ENCODE assay signal across 13 cellular contexts in genomic region chr10:91642831-91643692, GRCh38. TPM values are rescaled to one million over a fixed set of nuclear protein-coding genes. Genes with fewer than 3 reads are reported as not detected.
DNase-seq lines count a peak whose midpoint lies in the region; ATAC-seq and TF ChIP-seq lines count a peak whose summit lies in the region.
"Had no signal": no experiment of that assay in that cellular context is flagged by ENCODE, and none has a peak within 500 bp of the region (broad histone marks: within the 10 kb centered on the region; RNA-seq: fewer than 3 reads in every experiment).

No MANE protein-coding gene starts in this region.

- H3K4me1 Mint-ChIP-seq in stimulated activated effector memory CD8-positive, alpha-beta T cell treated with anti-CD3 and anti-CD28 coated beads, Interleukin-12 subunit alpha, Interleukin-12 subunit beta, amount 100 ng/mL, for 72 hours, result no peaks in the 10 kb centered on the region
- no peaks in the 10 kb centered on the region for H3K4me1 Mint-ChIP-seq in type B pancreatic cell (ENCODE audit: unreplicated experiment)
- no peaks in the 10 kb centered on the region for H3K4me1 Mint-ChIP-seq in activated CD8-positive, alpha-beta T cell treated with anti-CD3 and anti-CD28 coated beads, Interleukin-2, amount 10 ng/mL, durations not matched to agents 7 days and 5 days (ENCODE audit: low read depth)
- H3K4me1 Mint-ChIP-seq: CD14-positive monocyte had no signal

- TF ChIP-seq CTCF in fibroblast of lung (conservative IDR thresholded peaks at IDR 0.05 in 1 of 2, IDR thresholded peaks at IDR 0.05 in 1 of 2; ENCODE audit: low read depth in 1 of 2, low read length in 2 of 2), result no peak
- TF ChIP-seq CTCF in type B pancreatic cell (conservative IDR thresholded peaks at IDR 0.05), result no peak

- no peaks in the 10 kb centered on the region for H4K20me1 ChIP-seq in fibroblast of lung (ENCODE audit: control insufficient read depth, extremely low read depth, insufficient read depth, low read length)

- H3K4me2 ChIP-seq in fibroblast of lung (ENCODE audit: extremely low read depth, insufficient read depth, low read length), result no peak overlapping the region

- H3K27ac Mint-ChIP-seq in stimulated activated effector memory CD8-positive, alpha-beta T cell treated with anti-CD3 and anti-CD28 coated beads, Interleukin-12 subunit alpha, Interleukin-12 subunit beta, amount 100 ng/mL, for 72 hours, result no peak overlapping the region
- H3K27ac Mint-ChIP-seq in type B pancreatic cell, result no peak overlapping the region
- no peak overlapping the region for H3K27ac Mint-ChIP-seq in activated CD8-positive, alpha-beta T cell treated with anti-CD3 and anti-CD28 coated beads, Interleukin-2, amount 10 ng/mL, durations not matched to agents 7 days and 5 days
- H3K27ac Mint-ChIP-seq: CD14-positive monocyte had no signal

- ATAC-seq in SK-N-SH treated with all-trans-retinoic acid at 6 μM for 48 hours, result peak; percentile 20; the same call in 2 of the 3 replicates
- peak; percentile 63 for ATAC-seq in stimulated activated effector memory CD8-positive, alpha-beta T cell treated with anti-CD3 and anti-CD28 coated beads, Interleukin-12 subunit alpha, Interleukin-12 subunit beta, amount 100 ng/mL, for 72 hours
- ATAC-seq in HG03135 (IDR thresholded peaks at IDR 0.05; ENCODE audit: unreplicated experiment), result no peak
- no peak for ATAC-seq in activated CD8-positive, alpha-beta T cell treated with anti-CD3 and anti-CD28 coated beads, Interleukin-2, amount 10 ng/mL, durations not matched to agents 7 days and 5 days
- ATAC-seq: mucosa of descending colon, pancreas had no signal

- POLR2A ChIA-PET in activated CD8-positive, alpha-beta T cell treated with anti-CD3 and anti-CD28 coated beads, Interleukin-2, amount 10 ng/mL, durations not matched to agents 7 days and 5 days (lab: Charles Lee), result no interaction called here

- H3K27me3 Mint-ChIP-seq in type B pancreatic cell, result peaks cover 24% of the 10 kb centered on the region
- peaks cover 28% of the 10 kb centered on the region for H3K27me3 Mint-ChIP-seq in activated CD8-positive, alpha-beta T cell treated with anti-CD3 and anti-CD28 coated beads, Interleukin-2, amount 10 ng/mL, durations not matched to agents 7 days and 5 days (ENCODE audit: low read depth)

- H2AFZ ChIP-seq in fibroblast of lung (ENCODE audit: low read length), result no peak overlapping the region

- H3K79me2 ChIP-seq in fibroblast of lung (ENCODE audit: control insufficient read depth, insufficient read depth, low read length), result no peaks in the 10 kb centered on the region

- no peaks in the 10 kb centered on the region for H3K4me1 ChIP-seq in fibroblast of lung (ENCODE audit: control insufficient read depth, extremely low read depth, insufficient read depth, low read length)
- H3K4me1 ChIP-seq: pancreas, SJCRH30 had no signal

- H3K9me3 ChIP-seq in fibroblast of lung (ENCODE audit: control insufficient read depth, insufficient read depth, low read depth, low read length), result no peaks in the 10 kb centered on the region
- H3K9me3 ChIP-seq: mucosa of descending colon, pancreas, SJCRH30 had no signal

- H3K27me3 ChIP-seq in fibroblast of lung (ENCODE audit: control insufficient read depth, insufficient read depth, low read length), result no peaks in the 10 kb centered on the region
- H3K27me3 ChIP-seq: pancreas, SJCRH30 had no signal

- H3K9me3 Mint-ChIP-seq in stimulated activated effector memory CD8-positive, alpha-beta T cell treated with anti-CD3 and anti-CD28 coated beads, Interleukin-12 subunit alpha, Interleukin-12 subunit beta, amount 100 ng/mL, for 72 hours, result no peaks in the 10 kb centered on the region
- peaks cover 6% of the 10 kb centered on the region for H3K9me3 Mint-ChIP-seq in type B pancreatic cell
- H3K9me3 Mint-ChIP-seq in activated CD8-positive, alpha-beta T cell treated with anti-CD3 and anti-CD28 coated beads, Interleukin-2, amount 10 ng/mL, durations not matched to agents 7 days and 5 days (ENCODE audit: insufficient read depth), result no peaks in the 10 kb centered on the region

- H3K36me3 Mint-ChIP-seq in stimulated activated effector memory CD8-positive, alpha-beta T cell treated with anti-CD3 and anti-CD28 coated beads, Interleukin-12 subunit alpha, Interleukin-12 subunit beta, amount 100 ng/mL, for 72 hours, result no peaks in the 10 kb centered on the region
- no peaks in the 10 kb centered on the region for H3K36me3 Mint-ChIP-seq in type B pancreatic cell
- no peaks in the 10 kb centered on the region for H3K36me3 Mint-ChIP-seq in activated CD8-positive, alpha-beta T cell treated with anti-CD3 and anti-CD28 coated beads, Interleukin-2, amount 10 ng/mL, durations not matched to agents 7 days and 5 days (ENCODE audit: low read depth)
- H3K36me3 Mint-ChIP-seq: CD14-positive monocyte had no signal

- H3K27ac ChIP-seq in fibroblast of lung (ENCODE audit: insufficient read depth, low read length), result no peak overlapping the region
- H3K27ac ChIP-seq: pancreas, SJCRH30 had no signal

- H3K36me3 ChIP-seq in fibroblast of lung (ENCODE audit: control insufficient read depth, insufficient read depth, low read length), result no peaks in the 10 kb centered on the region
- H3K36me3 ChIP-seq: pancreas, SJCRH30 had no signal

- no peak overlapping the region for H3K4me3 ChIP-seq in fibroblast of lung (replicated peaks in 1 of 4; ENCODE audit: control extremely low read depth in 1 of 4, insufficient read depth in 1 of 4, low read depth in 3 of 4, low read length in 4 of 4)
- H3K4me3 ChIP-seq: mucosa of descending colon, pancreas, SJCRH30 had no signal

- H3K4me3 Mint-ChIP-seq in stimulated activated effector memory CD8-positive, alpha-beta T cell treated with anti-CD3 and anti-CD28 coated beads, Interleukin-12 subunit alpha, Interleukin-12 subunit beta, amount 100 ng/mL, for 72 hours, result no peak overlapping the region
- H3K4me3 Mint-ChIP-seq in type B pancreatic cell, result no peak overlapping the region
- H3K4me3 Mint-ChIP-seq in activated CD8-positive, alpha-beta T cell treated with anti-CD3 and anti-CD28 coated beads, Interleukin-2, amount 10 ng/mL, durations not matched to agents 7 days and 5 days, result no peak overlapping the region
- H3K4me3 Mint-ChIP-seq: CD14-positive monocyte had no signal

- H3K9ac ChIP-seq in fibroblast of lung (ENCODE audit: insufficient read depth, low read length), result no peak overlapping the region

- DNase-seq in HS-5 (ENCODE audit: low read depth) (peak; percentile 71), fibroblast of lung (ENCODE audit: low read depth in 2 of 2) (peak; percentile 45 to 62), type B pancreatic cell (ENCODE audit: extremely low spot score, unreplicated experiment) (no peak)
- no peak for DNase-seq in stimulated activated effector memory CD8-positive, alpha-beta T cell treated with anti-CD3 and anti-CD28 coated beads, Interleukin-12 subunit alpha, Interleukin-12 subunit beta, amount 100 ng/mL, for 72 hours (ENCODE audit: low spot score in 2 of 2)
- no peak for DNase-seq in activated CD8-positive, alpha-beta T cell treated with anti-CD3 and anti-CD28 coated beads, Interleukin-2, amount 10 ng/mL, durations not matched to agents 7 days and 5 days
- DNase-seq: activated CD4-positive, alpha-beta T cell treated with anti-CD3 and anti-CD28 coated beads, Interleukin-2, amount 50 U/mL, for 48 hours; NCI-H1092; pancreas; SJCRH30 had no signal

- CTCF ChIA-PET in activated CD8-positive, alpha-beta T cell treated with anti-CD3 and anti-CD28 coated beads, Interleukin-2, amount 10 ng/mL, durations not matched to agents 7 days and 5 days (lab: Charles Lee), result interaction anchor here (1.7 kb wide), 1 partner anchor 8 kb away, joined by 8 read pairs; no protein-coding TSS in a partner anchor

TF ChIP-seq in SK-N-SH treated with all-trans-retinoic acid at 6 μM for 48 hours, 23 proteins besides CTCF, POLR2A, EP300 and RAD21 (continues in another document):
- no peak for TF ChIP-seq BACH2 (CRISPR knock-in tag; IDR thresholded peaks at IDR 0.05; ENCODE audit: borderline replicate concordance)
- no peak for TF ChIP-seq ZNF8 (CRISPR knock-in tag; IDR thresholded peaks at IDR 0.05)
- no peak for TF ChIP-seq TSHZ2 (CRISPR knock-in tag; IDR thresholded peaks at IDR 0.05)

RNA-seq across cellular contexts. Expression of gene PPP1R3C, which starts 10.2 kb away (rescaled TPM):
- total RNA-seq in fibroblast of lung, result 94.5 and 125 TPM in 2 replicates
- polyA plus RNA-seq in fibroblast of lung, result 25.0 and 67.8 TPM in 2 replicates
- polyA plus RNA-seq in fibroblast of lung (2012), result 22.3 and 47.5 TPM in 2 replicates
- polyA minus RNA-seq in fibroblast of lung (ENCODE audit: low replicate concordance), result 26.6 and 47.5 TPM in 2 replicates
- 5.4 and 7.8 TPM in 2 replicates for total RNA-seq in type B pancreatic cell (ENCODE audit: low replicate concordance)
- total RNA-seq in activated CD8-positive, alpha-beta T cell treated with anti-CD3 and anti-CD28 coated beads, Interleukin-2, amount 10 ng/mL, durations not matched to agents 7 days and 5 days, result not detected
- polyA plus RNA-seq: CD14-positive monocyte had no signal

Comparison
In these comparisons a context has a peak if more than half of its experiments do, and no peak if none do; other contexts are left out.
1. DNase-seq: peak in HS-5 (single experiment) and fibroblast of lung (2 of 2); none in stimulated activated effector memory CD8-positive, alpha-beta T cell treated with anti-CD3 and anti-CD28 coated beads, Interleukin-12 subunit alpha, Interleukin-12 subunit beta, amount 100 ng/mL, for 72 hours (0 of 2), type B pancreatic cell (single experiment) and activated CD8-positive, alpha-beta T cell treated with anti-CD3 and anti-CD28 coated beads, Interleukin-2, amount 10 ng/mL, durations not matched to agents 7 days and 5 days (single experiment).
2. ATAC-seq: peak in SK-N-SH treated with all-trans-retinoic acid at 6 μM for 48 hours (single experiment) and stimulated activated effector memory CD8-positive, alpha-beta T cell treated with anti-CD3 and anti-CD28 coated beads, Interleukin-12 subunit alpha, Interleukin-12 subunit beta, amount 100 ng/mL, for 72 hours (single experiment); none in HG03135 (single experiment) and activated CD8-positive, alpha-beta T cell treated with anti-CD3 and anti-CD28 coated beads, Interleukin-2, amount 10 ng/mL, durations not matched to agents 7 days and 5 days (single experiment).
3. RNA of gene PPP1R3C, which starts 10.2 kb away (total RNA-seq): 94.5 to 125 TPM in fibroblast of lung; 5.4 to 7.8 TPM in type B pancreatic cell and not detected in activated CD8-positive, alpha-beta T cell treated with anti-CD3 and anti-CD28 coated beads, Interleukin-2, amount 10 ng/mL, durations not matched to agents 7 days and 5 days; every median in the first group is over 10 times any median in the second.